ENCODE assay signal across 8 cellular contexts in genomic region chr1:145475369-145475915, GRCh38. TPM values are rescaled to one million over a fixed set of nuclear protein-coding genes. Genes with fewer than 3 reads are reported as not detected.
DNase-seq lines count a peak whose midpoint lies in the region; ATAC-seq, FAIRE-seq and TF ChIP-seq lines count a peak whose summit lies in the region.
"Not testable (repeated sequence)": the region's sequence is repeated elsewhere in the genome, so short reads cannot be mapped to it uniquely, and the experiment has no call there.

No MANE protein-coding gene starts in this region.

- FAIRE-seq in astrocyte (lab: Jason Lieb, UNC), result not testable (repeated sequence)

- POLR2A ChIA-PET in CD4-positive, alpha-beta T cell (lab: Charles Lee); activated CD8-positive, alpha-beta T cell treated with anti-CD3 and anti-CD28 coated beads for 36 hours (lab: Charles Lee): not testable (repeated sequence)

- H3K4me1 Mint-ChIP-seq in CD4-positive, alpha-beta T cell (ENCODE audit: low read depth); IgD-negative memory B cell; activated CD8-positive, alpha-beta T cell treated with anti-CD3 and anti-CD28 coated beads for 36 hours (ENCODE audit: low read depth); astrocyte (ENCODE audit: low read depth, unreplicated experiment); neural progenitor cell: not testable (repeated sequence)

- H2AFZ ChIP-seq in astrocyte (ENCODE audit: low read depth, low read length), result not testable (repeated sequence)
- H2AFZ ChIP-seq in neural progenitor cell (replicated peaks), result peak overlapping the region; percentile 79

- not testable (repeated sequence) for H3K79me2 ChIP-seq in astrocyte (ENCODE audit: insufficient read depth, low read length); neural progenitor cell (ENCODE audit: low read depth)

- peaks cover 20% of the 10 kb centered on the region for H3K27me3 Mint-ChIP-seq in CD4-positive, alpha-beta T cell
- H3K27me3 Mint-ChIP-seq in IgD-negative memory B cell; astrocyte (ENCODE audit: low read depth, unreplicated experiment); neural progenitor cell (ENCODE audit: insufficient read depth, low read depth): not testable (repeated sequence)
- peaks cover 12% of the 10 kb centered on the region for H3K27me3 Mint-ChIP-seq in activated CD8-positive, alpha-beta T cell treated with anti-CD3 and anti-CD28 coated beads for 36 hours

- intact Hi-C loops in CD4-positive, alpha-beta T cell (cut with DNase I, micrococcal nuclease); activated CD8-positive, alpha-beta T cell treated with anti-CD3 and anti-CD28 coated beads for 36 hours (cut with micrococcal nuclease): not testable (repeated sequence)

- H3K4me2 ChIP-seq in astrocyte (ENCODE audit: low read length), result peak overlapping the region; percentile 71
- H3K4me2 ChIP-seq in neural progenitor cell, result peak overlapping the region; percentile 84

- not testable (repeated sequence) for ATAC-seq in CD4-positive, alpha-beta T cell (ENCODE audit: poor library complexity)
- ATAC-seq in activated CD8-positive, alpha-beta T cell treated with anti-CD3 and anti-CD28 coated beads for 36 hours, result peak; percentile 55

- H3K36me3 ChIP-seq in astrocyte (ENCODE audit: insufficient read depth, low read length); iPS-20b (ENCODE audit: insufficient read depth, low read depth, low read length); neural progenitor cell: not testable (repeated sequence)

- H3F3A ChIP-seq in neural progenitor cell (ENCODE audit: low read depth), result not testable (repeated sequence)

- H3K4me3 ChIP-seq in astrocyte (ENCODE audit: insufficient read depth, low read depth, low read length), result not testable (repeated sequence)
- H3K4me3 ChIP-seq in epithelial cell of esophagus (ENCODE audit: low read length) (peak overlapping the region; percentile 25), iPS-20b (ENCODE audit: low read length) (peak overlapping the region; percentile 62; the same call in 1 of the 2 replicates), neural progenitor cell (peak overlapping the region; percentile 71)

- H3K27ac ChIP-seq in CD4-positive, alpha-beta T cell (ENCODE audit: low read depth, low read length); astrocyte (ENCODE audit: low read depth, low read length); iPS-20b (ENCODE audit: low read length); neural progenitor cell: not testable (repeated sequence)

- not testable (repeated sequence) for H3K9me3 Mint-ChIP-seq in CD4-positive, alpha-beta T cell; IgD-negative memory B cell; activated CD8-positive, alpha-beta T cell treated with anti-CD3 and anti-CD28 coated beads for 36 hours; astrocyte (ENCODE audit: unreplicated experiment); neural progenitor cell

- not testable (repeated sequence) for H3K36me3 Mint-ChIP-seq in CD4-positive, alpha-beta T cell (ENCODE audit: low read depth); IgD-negative memory B cell; activated CD8-positive, alpha-beta T cell treated with anti-CD3 and anti-CD28 coated beads for 36 hours (ENCODE audit: low read depth); astrocyte (ENCODE audit: low read depth, unreplicated experiment); neural progenitor cell

- not testable (repeated sequence) for H3K27ac Mint-ChIP-seq in CD4-positive, alpha-beta T cell; IgD-negative memory B cell; activated CD8-positive, alpha-beta T cell treated with anti-CD3 and anti-CD28 coated beads for 36 hours; astrocyte (ENCODE audit: unreplicated experiment); neural progenitor cell

- not testable (repeated sequence) for H3K9ac ChIP-seq in astrocyte (ENCODE audit: low read length); iPS-20b (ENCODE audit: low read depth, low read length); neural progenitor cell

- DNase-seq in CD4-positive, alpha-beta T cell, result not testable (repeated sequence)
- DNase-seq in activated CD8-positive, alpha-beta T cell treated with anti-CD3 and anti-CD28 coated beads for 36 hours, result peak; percentile 58
- DNase-seq in astrocyte (ENCODE audit: low read depth) (peak; percentile 1), epithelial cell of esophagus (ENCODE audit: low read depth) (peak; percentile 70), neural progenitor cell (ENCODE audit: low spot score) (peak; percentile 65)
- DNase-seq in stimulated activated CD4-positive, alpha-beta T cell treated with anti-CD3 and anti-CD28 coated beads, Interleukin-4, amount 100 ng/mL, for 48 hours (ENCODE audit: low read depth in 2 of 2), result peak; percentile 27 to 53

- not testable (repeated sequence) for H3K9me3 ChIP-seq in CD4-positive, alpha-beta T cell (ENCODE audit: control insufficient read depth, low read length); astrocyte (ENCODE audit: insufficient read depth, low read depth, low read length); iPS-20b (ENCODE audit: insufficient read depth, low read depth, low read length); neural progenitor cell (ENCODE audit: low read depth)

- not testable (repeated sequence) for H4K20me1 ChIP-seq in astrocyte (ENCODE audit: insufficient read depth, low read length); neural progenitor cell (ENCODE audit: low read depth)

- CTCF ChIA-PET in CD4-positive, alpha-beta T cell (lab: Charles Lee); activated CD8-positive, alpha-beta T cell treated with anti-CD3 and anti-CD28 coated beads for 36 hours (lab: Charles Lee): not testable (repeated sequence)

- peak overlapping the region; percentile 50 for H3K4me3 Mint-ChIP-seq in CD4-positive, alpha-beta T cell
- H3K4me3 Mint-ChIP-seq in IgD-negative memory B cell (peak overlapping the region in 3 of 4 donors; percentile 17 to 84 (median 60)), astrocyte (ENCODE audit: unreplicated experiment) (peak overlapping the region; percentile 82), neural progenitor cell (peak overlapping the region; percentile 90)
- peak overlapping the region; percentile 73 for H3K4me3 Mint-ChIP-seq in activated CD8-positive, alpha-beta T cell treated with anti-CD3 and anti-CD28 coated beads for 36 hours

- not testable (repeated sequence) for TF ChIP-seq CTCF in CD4-positive, alpha-beta T cell (IDR thresholded peaks at IDR 0.05); activated CD8-positive, alpha-beta T cell treated with anti-CD3 and anti-CD28 coated beads for 36 hours (IDR thresholded peaks at IDR 0.05); astrocyte (IDR thresholded peaks at IDR 0.05; ENCODE audit: insufficient read depth, low read depth, low read length); epithelial cell of esophagus (IDR thresholded peaks at IDR 0.05; ENCODE audit: insufficient read depth, low read depth, low read length, missing control alignments); neural progenitor cell (IDR thresholded peaks at IDR 0.05)

- not testable (repeated sequence) for H3K4me1 ChIP-seq in astrocyte (ENCODE audit: insufficient read depth, low read length); iPS-20b (ENCODE audit: insufficient read depth, low read length); neural progenitor cell

- H3K27me3 ChIP-seq in CD4-positive, alpha-beta T cell (ENCODE audit: control insufficient read depth, insufficient read depth, low read length); astrocyte (ENCODE audit: insufficient read depth, low read length): not testable (repeated sequence)
- peaks cover 17% of the 10 kb centered on the region; the same call in 1 of the 2 replicates for H3K27me3 ChIP-seq in iPS-20b (ENCODE audit: insufficient read depth, low read length)
- peaks cover 23% of the 10 kb centered on the region for H3K27me3 ChIP-seq in neural progenitor cell

RNA-seq across cellular contexts. Expression of gene NBPF20, which starts 50.0 kb away (rescaled TPM):
- total RNA-seq in CD4-positive, alpha-beta T cell, result 1 to 10 TPM; 3.3 to 3.5 TPM
- polyA plus RNA-seq in IgD-negative memory B cell, result 0.41 TPM
- 1 to 10 TPM in 1 of 2 experiments, under 1 TPM in 1; 0.69 to 1.2 TPM for total RNA-seq in activated CD8-positive, alpha-beta T cell treated with anti-CD3 and anti-CD28 coated beads for 36 hours
- total RNA-seq in astrocyte (1.2 and 3.0 TPM in 2 replicates), neural progenitor cell (ENCODE audit: low replicate concordance) (0.37 and 0.68 TPM in 2 replicates)
